ENCODE assay signal across 8 cellular contexts in genomic region chr12:120199595-120200306, GRCh38. TPM values are rescaled to one million over a fixed set of nuclear protein-coding genes. Genes with fewer than 3 reads are reported as not detected.
A peak's percentile ranks its signal among the peaks of the same experiment; 100 is the strongest.
DNase-seq lines count a peak whose midpoint lies in the region; ATAC-seq and TF ChIP-seq lines count a peak whose summit lies in the region.

No MANE protein-coding gene starts in this region.

- peak in 1 of 4 donors; percentile 9 for TF ChIP-seq EP300 in sigmoid colon (IDR thresholded peaks at IDR 0.05)

- H3K27ac ChIP-seq in sigmoid colon, result peak overlapping the region; percentile 85 to 95 (median 86)

- H3K4me3 Mint-ChIP-seq in activated T-helper 1 cell treated with anti-CD3 and anti-CD28 coated beads, Interleukin-12 subunit alpha, Interleukin-12 subunit beta, Interleukin-2, Interleukin-4 antibody, amounts not matched to agents 30 ng/mL and 10 ng/mL and 1 ng/mL, durations not matched to agents 14 hours and 24 hours and 36 hours, result peak overlapping the region; percentile 100
- H3K4me3 Mint-ChIP-seq in glutamatergic neuron (ENCODE audit: unreplicated experiment), result peak overlapping the region; percentile 98

- ATAC-seq in GM21529 (IDR thresholded peaks at IDR 0.05; ENCODE audit: unreplicated experiment), result no peak

- peak overlapping the region; percentile 100 for H3K27ac Mint-ChIP-seq in activated T-helper 1 cell treated with anti-CD3 and anti-CD28 coated beads, Interleukin-12 subunit alpha, Interleukin-12 subunit beta, Interleukin-2, Interleukin-4 antibody, amounts not matched to agents 30 ng/mL and 10 ng/mL and 1 ng/mL, durations not matched to agents 14 hours and 24 hours and 36 hours
- peak overlapping the region; percentile 98 for H3K27ac Mint-ChIP-seq in glutamatergic neuron (ENCODE audit: unreplicated experiment)

- no peak for TF ChIP-seq POLR2A in sigmoid colon (IDR thresholded peaks at IDR 0.05)

- no peaks in the 10 kb centered on the region for H3K9me3 Mint-ChIP-seq in activated T-helper 1 cell treated with anti-CD3 and anti-CD28 coated beads, Interleukin-12 subunit alpha, Interleukin-12 subunit beta, Interleukin-2, Interleukin-4 antibody, amounts not matched to agents 30 ng/mL and 10 ng/mL and 1 ng/mL, durations not matched to agents 14 hours and 24 hours and 36 hours
- H3K9me3 Mint-ChIP-seq in glutamatergic neuron (ENCODE audit: unreplicated experiment), result peaks cover 10% of the 10 kb centered on the region

- DNase-seq in AG09319 (ENCODE audit: extremely low read depth, low read depth), result peak; percentile 91
- DNase-seq in Jurkat, Clone E6-1 (ENCODE audit: low read depth, low spot score), result no peak
- DNase-seq in activated T-helper 1 cell treated with anti-CD3 and anti-CD28 coated beads, Interleukin-12 subunit alpha, Interleukin-12 subunit beta, Interleukin-2, Interleukin-4 antibody, amounts not matched to agents 30 ng/mL and 10 ng/mL and 1 ng/mL, durations not matched to agents 14 hours and 24 hours and 36 hours (ENCODE audit: low spot score), result no peak
- no peak for DNase-seq in glutamatergic neuron
- DNase-seq in sigmoid colon, result peak; percentile 85
- no peak for DNase-seq in NCI-H2029 (lab: John Stamatoyannopoulos, UW)
- no peak for DNase-seq in C1 segment of cervical spinal cord (lab: John Stamatoyannopoulos, UW)

- H3K36me3 Mint-ChIP-seq in activated T-helper 1 cell treated with anti-CD3 and anti-CD28 coated beads, Interleukin-12 subunit alpha, Interleukin-12 subunit beta, Interleukin-2, Interleukin-4 antibody, amounts not matched to agents 30 ng/mL and 10 ng/mL and 1 ng/mL, durations not matched to agents 14 hours and 24 hours and 36 hours (ENCODE audit: low read depth), result peaks cover 50% of the 10 kb centered on the region
- H3K36me3 Mint-ChIP-seq in glutamatergic neuron (ENCODE audit: unreplicated experiment), result no peaks in the 10 kb centered on the region

- H3K4me3 ChIP-seq in Jurkat, Clone E6-1 (ENCODE audit: low read length), result peak overlapping the region; percentile 100
- peak overlapping the region; percentile 76 to 98 (median 84) for H3K4me3 ChIP-seq in sigmoid colon

- peaks cover 48% of the 10 kb centered on the region for H3K4me1 Mint-ChIP-seq in activated T-helper 1 cell treated with anti-CD3 and anti-CD28 coated beads, Interleukin-12 subunit alpha, Interleukin-12 subunit beta, Interleukin-2, Interleukin-4 antibody, amounts not matched to agents 30 ng/mL and 10 ng/mL and 1 ng/mL, durations not matched to agents 14 hours and 24 hours and 36 hours (ENCODE audit: low read depth)
- H3K4me1 Mint-ChIP-seq in glutamatergic neuron (ENCODE audit: low read depth, unreplicated experiment), result peaks cover 10% of the 10 kb centered on the region

- TF ChIP-seq CTCF in AG09319 (IDR thresholded peaks at IDR 0.05; ENCODE audit: low read depth, low read length) (no peak), glutamatergic neuron (IDR thresholded peaks at IDR 0.05; ENCODE audit: partially characterized antibody, unreplicated experiment) (no peak), sigmoid colon (IDR thresholded peaks at IDR 0.05) (no peak)

- 5 to 22% methylated on average over 12 of the region's 12 CpGs for WGBS in sigmoid colon, 2 donors

- H3K27me3 ChIP-seq in sigmoid colon, result no peaks in the 10 kb centered on the region

- no peaks in the 10 kb centered on the region for H3K27me3 Mint-ChIP-seq in activated T-helper 1 cell treated with anti-CD3 and anti-CD28 coated beads, Interleukin-12 subunit alpha, Interleukin-12 subunit beta, Interleukin-2, Interleukin-4 antibody, amounts not matched to agents 30 ng/mL and 10 ng/mL and 1 ng/mL, durations not matched to agents 14 hours and 24 hours and 36 hours (ENCODE audit: insufficient read depth)
- peaks cover 2% of the 10 kb centered on the region for H3K27me3 Mint-ChIP-seq in glutamatergic neuron (ENCODE audit: unreplicated experiment)

- intact Hi-C loops in activated T-helper 1 cell treated with anti-CD3 and anti-CD28 coated beads, Interleukin-12 subunit alpha, Interleukin-12 subunit beta, Interleukin-2, Interleukin-4 antibody, amounts not matched to agents 30 ng/mL and 10 ng/mL and 1 ng/mL, durations not matched to agents 14 hours and 24 hours and 36 hours (cut with micrococcal nuclease), result loop anchor here (2.0 to 5.0 kb wide), 3 partner anchors 238 to 335 kb away; partner anchors contain the start of genes COX6A1, RNF10 and SRSF9
- intact Hi-C loops in sigmoid colon (cut with DNase I), result loop anchor here (2.0 to 5.0 kb wide), 2 partner anchors 65 to 82 kb away; partner anchors contain the start of genes PXN and RAB35

- no peaks in the 10 kb centered on the region for H3K9me3 ChIP-seq in sigmoid colon

- peaks cover 24 to 40% (median 31%) of the 10 kb centered on the region in 4 donors for H3K36me3 ChIP-seq in sigmoid colon

- peaks cover 0 to 36% (median 30%) of the 10 kb centered on the region in 4 donors for H3K4me1 ChIP-seq in sigmoid colon

RNA-seq across cellular contexts. Expression of gene RPLP0, which starts 1.2 kb away (rescaled TPM):
- polyA plus RNA-seq in Jurkat, Clone E6-1 (2012; ENCODE audit: insufficient read depth, insufficient read length), result 4,112 TPM
- total RNA-seq in activated T-helper 1 cell treated with anti-CD3 and anti-CD28 coated beads, Interleukin-12 subunit alpha, Interleukin-12 subunit beta, Interleukin-2, Interleukin-4 antibody, amounts not matched to agents 30 ng/mL and 10 ng/mL and 1 ng/mL, durations not matched to agents 14 hours and 24 hours and 36 hours, result 2,459 and 2,531 TPM in 2 replicates
- total RNA-seq in glutamatergic neuron (ENCODE audit: unreplicated experiment) (1,238 TPM), sigmoid colon (1,000 to 10,000 TPM; 2,593 to 3,468 (median 2,960) TPM)
- 1,000 to 10,000 TPM; 3,521 to 5,499 (median 3,713) TPM for polyA plus RNA-seq in sigmoid colon

RNA-seq across cellular contexts. Expression of gene GCN1, which starts 5.2 kb away (rescaled TPM):
- 36.6 TPM for polyA plus RNA-seq in Jurkat, Clone E6-1 (2012; ENCODE audit: insufficient read depth, insufficient read length)
- 164 and 173 TPM in 2 replicates for total RNA-seq in activated T-helper 1 cell treated with anti-CD3 and anti-CD28 coated beads, Interleukin-12 subunit alpha, Interleukin-12 subunit beta, Interleukin-2, Interleukin-4 antibody, amounts not matched to agents 30 ng/mL and 10 ng/mL and 1 ng/mL, durations not matched to agents 14 hours and 24 hours and 36 hours
- 173 TPM for total RNA-seq in glutamatergic neuron (ENCODE audit: unreplicated experiment)
- 10 to 100 TPM; 30.3 to 70.3 (median 40.4) TPM for total RNA-seq in sigmoid colon
- polyA plus RNA-seq in sigmoid colon, result 10 to 100 TPM in 2 of 3 donors, 1 to 10 TPM in 1; 9.2 to 43.3 (median 18.0) TPM

Comparison
In these comparisons a context has a peak if more than half of its experiments do, and no peak if none do; other contexts are left out.
1. DNase-seq: peak in AG09319 (single experiment) and sigmoid colon (single experiment); none in Jurkat, Clone E6-1 (single experiment), activated T-helper 1 cell treated with anti-CD3 and anti-CD28 coated beads, Interleukin-12 subunit alpha, Interleukin-12 subunit beta, Interleukin-2, Interleukin-4 antibody, amounts not matched to agents 30 ng/mL and 10 ng/mL and 1 ng/mL, durations not matched to agents 14 hours and 24 hours and 36 hours (single experiment), glutamatergic neuron (single experiment), NCI-H2029 (single experiment) and C1 segment of cervical spinal cord (0 of 14).